Comparison of ENCODE assay signal across 1 cellular context in the genomic region with DNA sequence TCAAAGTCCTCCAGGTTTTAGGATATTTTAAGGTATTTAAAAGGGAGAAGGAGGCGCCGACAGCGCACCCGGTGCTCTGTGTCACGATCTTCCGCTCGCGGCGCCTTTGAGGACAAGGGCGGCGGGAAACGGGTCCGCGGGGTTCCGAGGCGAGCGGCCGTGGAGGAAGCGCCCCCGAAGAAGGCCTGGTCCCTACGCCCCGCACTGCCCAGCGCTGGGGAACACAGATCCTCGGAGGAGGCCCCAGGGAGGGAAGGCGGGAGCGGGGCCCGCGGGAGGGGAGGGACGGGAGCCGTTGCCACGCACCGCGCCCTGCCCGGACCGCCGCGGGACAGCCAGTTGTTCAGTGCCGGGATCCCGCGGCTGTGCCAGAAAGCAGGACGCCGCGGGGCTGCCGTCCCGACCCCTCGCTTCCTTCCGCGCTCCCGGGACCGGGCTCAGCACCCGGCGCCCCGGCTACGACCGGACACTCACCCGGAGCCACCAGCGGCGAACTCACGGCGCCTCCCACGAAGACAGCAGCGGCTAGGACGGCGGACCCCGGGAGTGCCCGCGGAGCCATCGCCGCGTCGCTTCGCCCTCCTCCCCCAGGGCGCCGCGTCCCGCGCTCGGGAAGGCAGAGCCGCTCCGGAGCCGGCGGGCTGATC.
A peak's percentile ranks its signal among the peaks of the same experiment; 100 is the strongest.
TF ChIP-seq lines count a peak whose summit lies in the region.

No MANE protein-coding gene starts in this region.

TF ChIP-seq in K562, 482 proteins besides CTCF, POLR2A, EP300 and RAD21 (continued from another document):
- TF ChIP-seq CREB3L1 (IDR thresholded peaks at IDR 0.05; ENCODE audit: borderline replicate concordance, low read depth) (no peak), ARID4B (CRISPR knock-in tag; IDR thresholded peaks at IDR 0.05) (peak; percentile 76), HMG20B (CRISPR knock-in tag; IDR thresholded peaks at IDR 0.05) (no peak), ZNF707 (CRISPR knock-in tag; conservative IDR thresholded peaks at IDR 0.05) (no peak), FOXA3 (CRISPR knock-in tag; conservative IDR thresholded peaks at IDR 0.05 in 1 of 2, IDR thresholded peaks at IDR 0.05 in 1 of 2) (no peak), MTA2 (IDR thresholded peaks at IDR 0.05; ENCODE audit: low read depth) (no peak), SREBF1 (IDR thresholded peaks at IDR 0.05; ENCODE audit: borderline replicate concordance, low read depth, low read length) (no peak), JUN (IDR thresholded peaks at IDR 0.05; ENCODE audit: borderline replicate concordance, low read depth, low read length) (no peak), JUN (CRISPR knock-in tag; IDR thresholded peaks at IDR 0.05; ENCODE audit: borderline replicate concordance) (no peak), TGIF2 (CRISPR knock-in tag; IDR thresholded peaks at IDR 0.05) (peak; percentile 63; the same call in 1 of the 2 replicates), ZNF75A (CRISPR knock-in tag; IDR thresholded peaks at IDR 0.05) (no peak)
